Comparison of ENCODE assay signal across 16 cellular contexts in genomic region chr3:89043406-89043947, GRCh38.
DNase-seq lines count a peak whose midpoint lies in the region; ATAC-seq and TF ChIP-seq lines count a peak whose summit lies in the region.
"Had no signal": no experiment of that assay in that cellular context is flagged by ENCODE, and none has a peak within 500 bp of the region (broad histone marks: within the 10 kb centered on the region; RNA-seq: fewer than 3 reads in every experiment).

No MANE protein-coding gene starts in this region.

- no peak overlapping the region for H3K4me3 Mint-ChIP-seq in glutamatergic neuron (ENCODE audit: unreplicated experiment)
- H3K4me3 Mint-ChIP-seq: CD4-positive, alpha-beta memory T cell had no signal

- POLR2A ChIA-PET in A673 (lab: Charles Lee; ENCODE audit: low non-redundant PET): no interaction called here
- POLR2A ChIA-PET in HEK293T (lab: Yijun Ruan, JAX): no interaction called here

- DNase-seq in A673 (ENCODE audit: low spot score) (peak; percentile 35), HEK293T (ENCODE audit: extremely low spot score) (no peak), NCI-H446 treated with DMSO at 0.1 percent for 48 hours (lab: John Stamatoyannopoulos, UW) (peak; percentile 70), glutamatergic neuron (no peak), activated gamma-delta T cell treated with Interleukin-2 at 50 U/mL for 16 hours (no peak)
- no peak for DNase-seq in activated T-cell treated with anti-CD3 and anti-CD28 coated beads, Interleukin-2, amount 50 U/mL, for 1 hour
- DNase-seq: CD4-positive, alpha-beta memory T cell; DMS79 treated with DMSO at 0.1 percent for 48 hours; KG1; NCI-H1436; NCI-H1930; NCI-H774; PC-9 had no signal

- intact Hi-C loops in A673 (cut with micrococcal nuclease; ENCODE audit: unreplicated experiment): no loop called here

- ATAC-seq in GM18520 (IDR thresholded peaks at IDR 0.05; ENCODE audit: unreplicated experiment): no peak
- ATAC-seq in HG03460 (IDR thresholded peaks at IDR 0.05; ENCODE audit: unreplicated experiment): no peak

- H3K27me3 ChIP-seq in A673 (replicated peaks; ENCODE audit: insufficient read depth, low read depth, low read length, poor library complexity): no peaks in the 10 kb centered on the region

- no TSS peak for BruUV-seq in A673 (replicated peaks; lab: Mats Ljungman, UMichigan)

- H3K4me1 Mint-ChIP-seq in glutamatergic neuron (ENCODE audit: low read depth, unreplicated experiment): peaks cover 5% of the 10 kb centered on the region
- H3K4me1 Mint-ChIP-seq: CD4-positive, alpha-beta memory T cell had no signal

- H3K27ac ChIP-seq in A673 (ENCODE audit: low read depth, low read length, poor library complexity, severe bottlenecking): no peak overlapping the region
- H3K27ac ChIP-seq: PC-9, RWPE1 had no signal

- H3K4me3 ChIP-seq in A673 (ENCODE audit: low read depth, low read length, poor library complexity, severe bottlenecking): no peak overlapping the region
- H3K4me3 ChIP-seq: PC-9 had no signal

- no peaks in the 10 kb centered on the region for H3K27me3 Mint-ChIP-seq in glutamatergic neuron (ENCODE audit: unreplicated experiment)
- H3K27me3 Mint-ChIP-seq: CD4-positive, alpha-beta memory T cell had no signal

- CTCF ChIA-PET in A673 (lab: Charles Lee) (no interaction called here), HEK293T (lab: Yijun Ruan, JAX) (no interaction called here)

- no peaks in the 10 kb centered on the region for H3K9me3 Mint-ChIP-seq in glutamatergic neuron (ENCODE audit: unreplicated experiment)

- H3K4me1 ChIP-seq in A673 (ENCODE audit: insufficient read depth, low read length, poor library complexity, severe bottlenecking): peaks cover 4% of the 10 kb centered on the region

- H3K9me3 ChIP-seq in A673 (ENCODE audit: low read depth, low read length, poor library complexity, severe bottlenecking): no peaks in the 10 kb centered on the region

- TF ChIP-seq CTCF in A673 (conservative IDR thresholded peaks at IDR 0.05; ENCODE audit: low read depth, low read length): no peak
- no peak for TF ChIP-seq CTCF in glutamatergic neuron (IDR thresholded peaks at IDR 0.05; ENCODE audit: partially characterized antibody, unreplicated experiment)

- H3K36me3 ChIP-seq in A673 (ENCODE audit: insufficient read depth, low read length, poor library complexity, severe bottlenecking): no peaks in the 10 kb centered on the region

- no peaks in the 10 kb centered on the region for H3K36me3 Mint-ChIP-seq in glutamatergic neuron (ENCODE audit: unreplicated experiment)
- H3K36me3 Mint-ChIP-seq: CD4-positive, alpha-beta memory T cell had no signal

- peak overlapping the region; percentile 33 for H3K27ac Mint-ChIP-seq in glutamatergic neuron (ENCODE audit: unreplicated experiment)
- H3K27ac Mint-ChIP-seq: CD4-positive, alpha-beta memory T cell had no signal

TF ChIP-seq in HEK293T, 16 proteins besides CTCF, POLR2A, EP300 and RAD21:
- TF ChIP-seq NFRKB (IDR thresholded peaks at IDR 0.05) (no peak), FOXA1 (IDR thresholded peaks at IDR 0.05) (no peak)
- TF ChIP-seq, protein P1, sequence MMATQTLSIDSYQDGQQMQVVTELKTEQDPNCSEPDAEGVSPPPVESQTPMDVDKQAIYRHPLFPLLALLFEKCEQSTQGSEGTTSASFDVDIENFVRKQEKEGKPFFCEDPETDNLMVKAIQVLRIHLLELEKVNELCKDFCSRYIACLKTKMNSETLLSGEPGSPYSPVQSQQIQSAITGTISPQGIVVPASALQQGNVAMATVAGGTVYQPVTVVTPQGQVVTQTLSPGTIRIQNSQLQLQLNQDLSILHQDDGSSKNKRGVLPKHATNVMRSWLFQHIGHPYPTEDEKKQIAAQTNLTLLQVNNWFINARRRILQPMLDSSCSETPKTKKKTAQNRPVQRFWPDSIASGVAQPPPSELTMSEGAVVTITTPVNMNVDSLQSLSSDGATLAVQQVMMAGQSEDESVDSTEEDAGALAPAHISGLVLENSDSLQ (IDR thresholded peaks at IDR 0.05): peak; percentile 86

Comparison
In these comparisons a context has a peak if more than half of its experiments do, and no peak if none do; other contexts are left out.
1. DNase-seq: peak in A673 (single experiment) and NCI-H446 treated with DMSO at 0.1 percent for 48 hours (single experiment); none in HEK293T (single experiment), glutamatergic neuron (single experiment), activated gamma-delta T cell treated with Interleukin-2 at 50 U/mL for 16 hours (single experiment) and activated T-cell treated with anti-CD3 and anti-CD28 coated beads, Interleukin-2, amount 50 U/mL, for 1 hour (single experiment).